ENCODE assay signal across 22 cellular contexts in the genomic region with DNA sequence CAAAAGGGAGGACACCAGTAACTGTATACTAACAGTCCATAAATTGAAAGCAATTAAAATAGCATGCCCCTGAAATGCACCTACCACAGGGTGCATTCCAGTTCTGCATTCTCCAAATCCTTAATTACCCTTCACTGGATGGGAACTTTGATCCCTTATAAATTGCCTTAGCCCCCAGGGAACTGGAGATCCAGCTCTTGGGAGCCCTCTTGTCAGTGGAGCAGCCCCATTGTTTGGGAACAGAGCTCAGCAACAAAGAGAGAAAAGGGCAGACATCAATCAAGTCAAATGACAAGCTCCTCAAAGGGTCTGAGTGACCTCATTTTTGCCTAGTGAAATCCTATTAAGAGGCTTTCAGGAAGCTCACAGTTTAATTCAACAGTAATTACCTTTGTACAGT.
"Had no signal": no experiment of that assay in that cellular context is flagged by ENCODE, and none has a peak within 500 bp of the region (broad histone marks: within the 10 kb centered on the region; RNA-seq: fewer than 3 reads in every experiment).

No MANE protein-coding gene starts in this region.

- H3K9me3 ChIP-seq: ascending aorta, breast epithelium, heart left ventricle, lower lobe of right lung, tibial nerve, uterus had no signal

- H3K27ac ChIP-seq: ascending aorta, breast epithelium, heart left ventricle, lower lobe of right lung, skin epidermis, tibial nerve, uterus had no signal

- H3K36me3 ChIP-seq: ascending aorta, breast epithelium, heart left ventricle, lower lobe of right lung, tibial nerve, uterus had no signal

- H3K9me3 Mint-ChIP-seq: activated CD4-positive, alpha-beta memory T cell treated with anti-CD3 and anti-CD28 coated beads for 36 hours; activated naive CD4-positive, alpha-beta T cell treated with anti-CD3 and anti-CD28 coated beads for 36 hours; activated T-helper 2 cell treated with anti-CD3 and anti-CD28 coated beads, Interferon-gamma antibody, Interleukin-2, Interleukin-4, amounts not matched to agents 10 μg/mL and 5 μg/mL and 100 μg/mL, durations not matched to agents 14 hours and 24 hours and 36 hours; dendritic cell treated with granulocyte-macrophage colony-stimulating factor and Interleukin-4, amounts not matched to agents 40 ng/mL and 50 ng/mL, for 4 days; mesothelial cell of epicardium had no signal

- H3K4me3 Mint-ChIP-seq: activated CD4-positive, alpha-beta memory T cell treated with anti-CD3 and anti-CD28 coated beads for 36 hours; activated CD8-positive, alpha-beta memory T cell treated with anti-CD3 and anti-CD28 coated beads, Interleukin-2, amount 10 ng/mL, durations not matched to agents 7 days and 5 days; activated naive CD4-positive, alpha-beta T cell treated with anti-CD3 and anti-CD28 coated beads for 36 hours; dendritic cell treated with granulocyte-macrophage colony-stimulating factor and Interleukin-4, amounts not matched to agents 40 ng/mL and 50 ng/mL, for 4 days; mesothelial cell of epicardium had no signal

- H3K4me3 ChIP-seq: ascending aorta, breast epithelium, heart left ventricle, lower lobe of right lung, skin epidermis, tibial nerve, uterus had no signal

- ATAC-seq: activated CD8-positive, alpha-beta memory T cell treated with anti-CD3 and anti-CD28 coated beads, Interleukin-2, amount 10 ng/mL, durations not matched to agents 7 days and 5 days; heart left ventricle; left cardiac atrium; lower lobe of right lung had no signal

- H3K4me1 Mint-ChIP-seq: activated CD8-positive, alpha-beta memory T cell treated with anti-CD3 and anti-CD28 coated beads, Interleukin-2, amount 10 ng/mL, durations not matched to agents 7 days and 5 days had no signal

- DNase-seq: activated CD4-positive, alpha-beta memory T cell treated with anti-CD3 and anti-CD28 coated beads for 36 hours; activated CD4-positive, alpha-beta T cell treated with anti-CD3 and anti-CD28 coated beads for 1 hour; activated CD8-positive, alpha-beta memory T cell treated with anti-CD3 and anti-CD28 coated beads, Interleukin-2, amount 10 ng/mL, durations not matched to agents 7 days and 5 days; activated naive CD4-positive, alpha-beta T cell treated with anti-CD3 and anti-CD28 coated beads for 36 hours; activated T-cell treated with anti-CD3 and anti-CD28 coated beads, Interleukin-2, amount 50 U/mL, for 1 hour; heart left ventricle; left cardiac atrium; lower lobe of right lung; posterior cingulate gyrus; stimulated activated CD4-positive, alpha-beta T cell treated with anti-CD3 and anti-CD28 coated beads, Interleukin-15, amount 100 ng/mL, for 24 hours; stimulated activated CD4-positive, alpha-beta T cell treated with anti-CD3 and anti-CD28 coated beads, Interleukin-4, amount 100 ng/mL, for 1 hour; stimulated activated naive CD4-positive, alpha-beta T cell; substantia nigra; T-helper 9 cell; uterus had no signal

- H3K4me1 ChIP-seq: ascending aorta, breast epithelium, heart left ventricle, lower lobe of right lung, tibial nerve, uterus had no signal

- H3K36me3 Mint-ChIP-seq: activated CD4-positive, alpha-beta memory T cell treated with anti-CD3 and anti-CD28 coated beads for 36 hours; activated CD8-positive, alpha-beta memory T cell treated with anti-CD3 and anti-CD28 coated beads, Interleukin-2, amount 10 ng/mL, durations not matched to agents 7 days and 5 days; mesothelial cell of epicardium had no signal

- H3K27me3 ChIP-seq: ascending aorta, uterus had no signal

- H3K27ac Mint-ChIP-seq: activated CD4-positive, alpha-beta memory T cell treated with anti-CD3 and anti-CD28 coated beads for 36 hours; activated CD8-positive, alpha-beta memory T cell treated with anti-CD3 and anti-CD28 coated beads, Interleukin-2, amount 10 ng/mL, durations not matched to agents 7 days and 5 days; activated naive CD4-positive, alpha-beta T cell treated with anti-CD3 and anti-CD28 coated beads for 36 hours; activated T-helper 2 cell treated with anti-CD3 and anti-CD28 coated beads, Interferon-gamma antibody, Interleukin-2, Interleukin-4, amounts not matched to agents 10 μg/mL and 5 μg/mL and 100 μg/mL, durations not matched to agents 14 hours and 24 hours and 36 hours; dendritic cell treated with granulocyte-macrophage colony-stimulating factor and Interleukin-4, amounts not matched to agents 40 ng/mL and 50 ng/mL, for 4 days; mesothelial cell of epicardium had no signal
